Comparison of ENCODE assay signal across 20 cellular contexts in genomic region chr2:109079590-109079989, GRCh38. TPM values are rescaled to one million over a fixed set of nuclear protein-coding genes. Genes with fewer than 3 reads are reported as not detected.
DNase-seq lines count a peak whose midpoint lies in the region; ATAC-seq, FAIRE-seq and TF ChIP-seq lines count a peak whose summit lies in the region.
"Had no signal": no experiment of that assay in that cellular context is flagged by ENCODE, and none has a peak within 500 bp of the region (broad histone marks: within the 10 kb centered on the region; RNA-seq: fewer than 3 reads in every experiment).

No MANE protein-coding gene starts in this region.

- no peak overlapping the region for H3K9ac ChIP-seq in HepG2 (ENCODE audit: insufficient read depth, low read depth, low read length)
- no peak overlapping the region for H3K9ac ChIP-seq in neural progenitor cell

- H3K27me3 ChIP-seq in HepG2 (ENCODE audit: control insufficient read depth in 1 of 2, insufficient read depth in 2 of 2, low read length in 2 of 2) (0 out of 5 replicates have a peak, but pooled peaks cover 0 to 3% of the 10 kb centered on the region in 2 experiments), right lobe of liver (no peaks in the 10 kb centered on the region), neural progenitor cell (no peaks in the 10 kb centered on the region)
- H3K27me3 ChIP-seq: BE2C had no signal

- H3K9me3 ChIP-seq in HepG2 (ENCODE audit: low read length) (no peaks in the 10 kb centered on the region), right lobe of liver (no peaks in the 10 kb centered on the region), T-helper 17 cell (ENCODE audit: control insufficient read depth, low read length, poor library complexity, severe bottlenecking) (no peaks in the 10 kb centered on the region), neural progenitor cell (ENCODE audit: low read depth) (no peaks in the 10 kb centered on the region)
- H3K9me3 ChIP-seq: A549, BE2C had no signal

- DNase-seq in HepG2 (ENCODE audit: low spot score) (no peak), right lobe of liver (no peak), T-helper 17 cell (no peak), neural progenitor cell (ENCODE audit: low spot score) (no peak), MV-4-11 (lab: John Stamatoyannopoulos, UW) (no peak)
- DNase-seq: BE2C; CD4-positive, alpha-beta memory T cell; DMS79; HCEC 1CT; HFFc6 had no signal

- in situ Hi-C loops in HepG2 (cut with HindIII; ENCODE audit: extremely low pct_ligation_motif_present, low pct_unique_long_range_greater_than_20kb), result no loop called here

- intact Hi-C loops in HepG2 (cut with micrococcal nuclease; ENCODE audit: unreplicated experiment) (loop anchor here (1.0 kb wide), 1 partner anchor 8 kb away; no protein-coding TSS in a partner anchor), right lobe of liver (cut with DNase I) (no loop called here)

- TF ChIP-seq CTCF in HepG2 (CRISPR knock-in tag; IDR thresholded peaks at IDR 0.05) (no peak), right lobe of liver (IDR thresholded peaks at IDR 0.05) (no peak), neural progenitor cell (IDR thresholded peaks at IDR 0.05) (no peak)

- H3K9me3 Mint-ChIP-seq in neural progenitor cell, result peaks cover 6% of the 10 kb centered on the region
- H3K9me3 Mint-ChIP-seq in stimulated activated memory B cell treated with anti-CD40 and anti-IgM and Interleukin-4, amounts not matched to agents 10 μg/mL and 1 μg/mL and 100 μg/mL, for 72 hours, result no peaks in the 10 kb centered on the region
- H3K9me3 Mint-ChIP-seq: CD4-positive, alpha-beta memory T cell; HFFc6 had no signal

- no peaks in the 10 kb centered on the region for H3K36me3 Mint-ChIP-seq in T-helper 17 cell (ENCODE audit: low read depth)
- H3K36me3 Mint-ChIP-seq in neural progenitor cell, result no peaks in the 10 kb centered on the region
- H3K36me3 Mint-ChIP-seq in stimulated activated memory B cell treated with anti-CD40 and anti-IgM and Interleukin-4, amounts not matched to agents 10 μg/mL and 1 μg/mL and 100 μg/mL, for 72 hours, result no peaks in the 10 kb centered on the region
- H3K36me3 Mint-ChIP-seq: CD4-positive, alpha-beta memory T cell had no signal

- CTCF ChIA-PET in HepG2 (lab: Yijun Ruan, JAX; ENCODE audit: low intra/inter-chr PET ratio, low total read pairs), result no interaction called here

- H3K36me3 ChIP-seq in HepG2 (replicated peaks in 1 of 2; ENCODE audit: control insufficient read depth in 1 of 2, insufficient read depth in 2 of 2, low read length in 2 of 2) (no peaks in the 10 kb centered on the region), right lobe of liver (no peaks in the 10 kb centered on the region), neural progenitor cell (no peaks in the 10 kb centered on the region)
- H3K36me3 ChIP-seq: BE2C had no signal

- no peak for TF ChIP-seq EP300 in HepG2 (IDR thresholded peaks at IDR 0.05; ENCODE audit: low read depth in 2 of 2, low read length in 2 of 2)
- TF ChIP-seq EP300 in HepG2 (CRISPR knock-in tag; IDR thresholded peaks at IDR 0.05; ENCODE audit: borderline replicate concordance), result no peak

- H2AFZ ChIP-seq in HepG2 (ENCODE audit: low read length), result no peak overlapping the region
- no peak overlapping the region for H2AFZ ChIP-seq in neural progenitor cell (replicated peaks)

- H3K27ac ChIP-seq in HepG2 (ENCODE audit: extremely low read length, insufficient read depth, low read length) (no peak overlapping the region), right lobe of liver (no peak overlapping the region), neural progenitor cell (no peak overlapping the region)
- H3K27ac ChIP-seq: A549, C4-2B had no signal

- POLR2A ChIA-PET in HepG2 (lab: Yijun Ruan, JAX), result no interaction called here

- peak; percentile 31; the same call in 2 of the 3 replicates for ATAC-seq in HepG2
- no peak for ATAC-seq in right lobe of liver
- no peak for ATAC-seq in T-helper 17 cell
- ATAC-seq in stimulated activated memory B cell treated with anti-CD40 and anti-IgM and Interleukin-4, amounts not matched to agents 10 μg/mL and 1 μg/mL and 100 μg/mL, for 72 hours, result peak; percentile 42
- ATAC-seq in HG03280 (IDR thresholded peaks at IDR 0.05; ENCODE audit: unreplicated experiment), result no peak
- ATAC-seq in GM19463 (IDR thresholded peaks at IDR 0.05; ENCODE audit: unreplicated experiment), result no peak
- ATAC-seq: GM12878 had no signal

- no peaks in the 10 kb centered on the region for H3K4me1 ChIP-seq in HepG2 (ENCODE audit: insufficient read depth, low read length)
- H3K4me1 ChIP-seq in right lobe of liver, result no peaks in the 10 kb centered on the region
- H3K4me1 ChIP-seq in neural progenitor cell, result no peaks in the 10 kb centered on the region
- H3K4me1 ChIP-seq: A549, BE2C had no signal

- no peak for FAIRE-seq in HepG2 (lab: Jason Lieb, UNC)
- FAIRE-seq: A549, GM12878, GM18507, H1, HTR-8/SVneo had no signal

- TF ChIP-seq POLR2A in HepG2 (IDR thresholded peaks at IDR 0.05; ENCODE audit: insufficient read depth in 1 of 2, low read depth in 2 of 2, low read length in 2 of 2) (no peak), right lobe of liver (IDR thresholded peaks at IDR 0.05) (no peak)

- 37% methylated on average over 6 of the region's 6 CpGs for whole genome bisulfite sequencing in HepG2 (ENCODE audit: low lambda C conversion rate)
- WGBS in right lobe of liver (ENCODE audit: insufficient coverage, low coverage, low lambda C conversion rate, missing lambda C conversion rate), result 83% methylated on average over 4 of the region's 6 CpGs

- TF ChIP-seq RAD21 in HepG2 (CRISPR knock-in tag; IDR thresholded peaks at IDR 0.05), result no peak

- peaks cover 4% of the 10 kb centered on the region for H3K4me1 Mint-ChIP-seq in T-helper 17 cell
- H3K4me1 Mint-ChIP-seq in neural progenitor cell, result peaks cover 7% of the 10 kb centered on the region
- H3K4me1 Mint-ChIP-seq in stimulated activated memory B cell treated with anti-CD40 and anti-IgM and Interleukin-4, amounts not matched to agents 10 μg/mL and 1 μg/mL and 100 μg/mL, for 72 hours, result no peaks in the 10 kb centered on the region

- H3K4me3 ChIP-seq in HepG2 (replicated peaks in 1 of 3; ENCODE audit: insufficient read depth in 1 of 3, low read depth in 2 of 3, low read length in 3 of 3) (no peak overlapping the region), right lobe of liver (no peak overlapping the region), neural progenitor cell (no peak overlapping the region)
- H3K4me3 ChIP-seq: A549, GM12878 had no signal

- H3K4me3 Mint-ChIP-seq in T-helper 17 cell (no peak overlapping the region), neural progenitor cell (no peak overlapping the region)
- no peak overlapping the region for H3K4me3 Mint-ChIP-seq in stimulated activated memory B cell treated with anti-CD40 and anti-IgM and Interleukin-4, amounts not matched to agents 10 μg/mL and 1 μg/mL and 100 μg/mL, for 72 hours
- H3K4me3 Mint-ChIP-seq: CD4-positive, alpha-beta memory T cell; HFFc6 had no signal

- H3K79me2 ChIP-seq in HepG2 (ENCODE audit: insufficient read depth, low read length), result no peaks in the 10 kb centered on the region
- no peaks in the 10 kb centered on the region for H3K79me2 ChIP-seq in neural progenitor cell (ENCODE audit: low read depth)

- H3K27ac Mint-ChIP-seq in T-helper 17 cell (peak overlapping the region; percentile 86), neural progenitor cell (peak overlapping the region; percentile 46)
- no peak overlapping the region for H3K27ac Mint-ChIP-seq in stimulated activated memory B cell treated with anti-CD40 and anti-IgM and Interleukin-4, amounts not matched to agents 10 μg/mL and 1 μg/mL and 100 μg/mL, for 72 hours
- H3K27ac Mint-ChIP-seq: HFFc6 had no signal

- H4K20me1 ChIP-seq in HepG2 (ENCODE audit: insufficient read depth, low read length), result no peaks in the 10 kb centered on the region
- no peaks in the 10 kb centered on the region for H4K20me1 ChIP-seq in neural progenitor cell (ENCODE audit: low read depth)

- no peak overlapping the region for H3K4me2 ChIP-seq in HepG2 (ENCODE audit: low read depth, low read length)
- no peak overlapping the region for H3K4me2 ChIP-seq in neural progenitor cell
- H3K4me2 ChIP-seq: A549 had no signal

- no peaks in the 10 kb centered on the region for H3F3A ChIP-seq in neural progenitor cell (ENCODE audit: low read depth)

- no TSS peak for BruUV-seq in HepG2 (replicated peaks; lab: Mats Ljungman, UMichigan)

- peaks cover 13% of the 10 kb centered on the region for H3K27me3 Mint-ChIP-seq in T-helper 17 cell
- peaks cover 3% of the 10 kb centered on the region for H3K27me3 Mint-ChIP-seq in neural progenitor cell (ENCODE audit: insufficient read depth, low read depth)
- peaks cover 13% of the 10 kb centered on the region for H3K27me3 Mint-ChIP-seq in stimulated activated memory B cell treated with anti-CD40 and anti-IgM and Interleukin-4, amounts not matched to agents 10 μg/mL and 1 μg/mL and 100 μg/mL, for 72 hours
- H3K27me3 Mint-ChIP-seq: CD4-positive, alpha-beta memory T cell had no signal

TF ChIP-seq in HepG2, 621 proteins besides CTCF, POLR2A, EP300 and RAD21:
- TF ChIP-seq CHD4 (IDR thresholded peaks at IDR 0.05; ENCODE audit: borderline replicate concordance, low read length), result no peak

RNA-seq across cellular contexts. Expression of gene SH3RF3, which starts 49.4 kb away (rescaled TPM):
- total RNA-seq in HepG2 (2016; rRNA removed; fragmentation: Illumina TruSeq; extraction: Trizol) (0.04 TPM in 1 of 2 replicates, not detected in the other), right lobe of liver (1 to 10 TPM in 4 of 6 experiments, under 1 TPM in 2; 0.68 to 1.6 (median 1.2) TPM), T-helper 17 cell (under 1 TPM; 0.16 to 0.27 TPM), neural progenitor cell (ENCODE audit: low replicate concordance) (0.28 TPM in 2 replicates)
- total RNA-seq in HepG2 (2016; cell fraction: cytosol; rRNA removed; fragmentation: Illumina TruSeq; extraction: Trizol; ENCODE audit: low read depth), result not detected in 2 replicates
- total RNA-seq in HepG2 (2016; cell fraction: insoluble cytoplasmic fraction; rRNA removed; fragmentation: Illumina TruSeq; extraction: Trizol), result 0.02 TPM in 1 of 2 replicates, not detected in the other
- not detected in 2 replicates for total RNA-seq in HepG2 (2016; cell fraction: membrane; rRNA removed; fragmentation: Illumina TruSeq; extraction: Trizol)
- total RNA-seq in HepG2 (2016; cell fraction: nucleus; rRNA removed; fragmentation: Illumina TruSeq; extraction: Trizol), result not detected in 2 replicates
- 0.01 TPM in 1 of 2 replicates, not detected in the other for polyA plus RNA-seq in HepG2 (2011; rRNA removed)
- polyA plus RNA-seq in HepG2 (2011; cell fraction: cytosol; rRNA removed), result not detected in 2 replicates
- polyA plus RNA-seq in HepG2 (2011; cell fraction: nucleus; rRNA removed), result 0.02 TPM in 1 of 2 replicates, not detected in the other
- 0.03 and 0.05 TPM in 2 replicates for polyA plus RNA-seq in HepG2 (2012)
- not detected in 2 replicates for polyA plus RNA-seq in HepG2 (2016; cell fraction: cytosol; fragmentation: Illumina TruSeq; extraction: Trizol; ENCODE audit: low read depth)
- 0.03 TPM in 1 of 2 replicates, not detected in the other for polyA plus RNA-seq in HepG2 (2016; cell fraction: insoluble cytoplasmic fraction; fragmentation: Illumina TruSeq; extraction: Trizol; ENCODE audit: low read depth)
- not detected in 2 replicates for polyA plus RNA-seq in HepG2 (2016; cell fraction: membrane; fragmentation: Illumina TruSeq; extraction: Trizol; ENCODE audit: low read depth)
- polyA plus RNA-seq in HepG2 (2016; cell fraction: nucleus; fragmentation: Illumina TruSeq; extraction: Trizol; ENCODE audit: insufficient read depth, low read depth), result not detected in 2 replicates
- 1.4 TPM in 1 of 2 replicates, not detected in the other for polyA minus RNA-seq in HepG2 (2011; rRNA and poly(A)+ RNA removed; ENCODE audit: low replicate concordance)
- polyA minus RNA-seq in HepG2 (2011; cell fraction: cytosol; rRNA and poly(A)+ RNA removed), result not detected in 2 replicates
- polyA minus RNA-seq in HepG2 (2011; cell fraction: nucleus; rRNA and poly(A)+ RNA removed), result 0.12 and 0.13 TPM in 2 replicates
- total RNA-seq: G401 had no signal

Comparison
In these comparisons a context has a peak if more than half of its experiments do, and no peak if none do; other contexts are left out.
1. ATAC-seq: peak in HepG2 (single experiment) and stimulated activated memory B cell treated with anti-CD40 and anti-IgM and Interleukin-4, amounts not matched to agents 10 μg/mL and 1 μg/mL and 100 μg/mL, for 72 hours (single experiment); none in right lobe of liver (0 of 4), T-helper 17 cell (single experiment), HG03280 (single experiment) and GM19463 (single experiment).